Comparison of ENCODE assay signal across 9 cellular contexts in genomic region chr15:82951472-82952155, GRCh38. TPM values are rescaled to one million over a fixed set of nuclear protein-coding genes. Genes with fewer than 3 reads are reported as not detected.
DNase-seq lines count a peak whose midpoint lies in the region; ATAC-seq and TF ChIP-seq lines count a peak whose summit lies in the region.
"Had no signal": no experiment of that assay in that cellular context is flagged by ENCODE, and none has a peak within 500 bp of the region (broad histone marks: within the 10 kb centered on the region; RNA-seq: fewer than 3 reads in every experiment).

No MANE protein-coding gene starts in this region.

- no peaks in the 10 kb centered on the region for H3K36me3 Mint-ChIP-seq in CD4-positive, alpha-beta T cell (ENCODE audit: low read depth)
- no peaks in the 10 kb centered on the region for H3K36me3 Mint-ChIP-seq in natural killer cell treated with Interleukin-12 subunit alpha and Interleukin-12 subunit beta and Interleukin-15 and Interleukin-18, amount 100 ng/mL, for 72 hours

- H3K36me3 ChIP-seq in colonic mucosa: no peaks in the 10 kb centered on the region

- no peaks in the 10 kb centered on the region for H3K9me3 ChIP-seq in CD4-positive, alpha-beta T cell (ENCODE audit: control insufficient read depth, low read length)
- no peaks in the 10 kb centered on the region for H3K9me3 ChIP-seq in colonic mucosa

- CTCF ChIA-PET in CD4-positive, alpha-beta T cell (lab: Charles Lee): no interaction called here

- no peak for TF ChIP-seq CTCF in CD4-positive, alpha-beta T cell (IDR thresholded peaks at IDR 0.05)
- TF ChIP-seq CTCF in LNCaP clone FGC (IDR thresholded peaks at IDR 0.05; ENCODE audit: control insufficient read depth, extremely low read depth, insufficient read depth) (no peak), colonic mucosa (IDR thresholded peaks at IDR 0.05) (no peak)

- peaks cover 6% of the 10 kb centered on the region for H3K4me1 Mint-ChIP-seq in CD4-positive, alpha-beta T cell (ENCODE audit: low read depth)
- H3K4me1 Mint-ChIP-seq in natural killer cell treated with Interleukin-12 subunit alpha and Interleukin-12 subunit beta and Interleukin-15 and Interleukin-18, amount 100 ng/mL, for 72 hours (ENCODE audit: low read depth in 2 of 2): no peaks in the 10 kb centered on the region

- peaks cover 25% of the 10 kb centered on the region for H3K27me3 ChIP-seq in CD4-positive, alpha-beta T cell (ENCODE audit: control insufficient read depth, insufficient read depth, low read length)
- H3K27me3 ChIP-seq in colonic mucosa: peaks cover 9% of the 10 kb centered on the region

- H3K4me3 Mint-ChIP-seq in CD4-positive, alpha-beta T cell: peak overlapping the region; percentile 74
- H3K4me3 Mint-ChIP-seq in natural killer cell treated with Interleukin-12 subunit alpha and Interleukin-12 subunit beta and Interleukin-15 and Interleukin-18, amount 100 ng/mL, for 72 hours: peak overlapping the region; percentile 21
- H3K4me3 Mint-ChIP-seq: neural crest cell had no signal

- no peaks in the 10 kb centered on the region for H3K4me1 ChIP-seq in colonic mucosa

- no peaks in the 10 kb centered on the region for H3K9me3 Mint-ChIP-seq in CD4-positive, alpha-beta T cell
- no peaks in the 10 kb centered on the region for H3K9me3 Mint-ChIP-seq in natural killer cell treated with Interleukin-12 subunit alpha and Interleukin-12 subunit beta and Interleukin-15 and Interleukin-18, amount 100 ng/mL, for 72 hours
- H3K9me3 Mint-ChIP-seq: neural crest cell had no signal

- no peak for ATAC-seq in CD4-positive, alpha-beta T cell (ENCODE audit: poor library complexity)
- no peak for ATAC-seq in natural killer cell treated with Interleukin-12 subunit alpha and Interleukin-12 subunit beta and Interleukin-15 and Interleukin-18, amount 100 ng/mL, for 72 hours
- ATAC-seq in GM18502 (IDR thresholded peaks at IDR 0.05; ENCODE audit: poor library complexity, unreplicated experiment) (no peak), HG03439 (IDR thresholded peaks at IDR 0.05; ENCODE audit: unreplicated experiment) (no peak), HG02973 (IDR thresholded peaks at IDR 0.05; ENCODE audit: unreplicated experiment) (no peak)

- H3K27ac ChIP-seq in CD4-positive, alpha-beta T cell (ENCODE audit: low read depth, low read length): no peak overlapping the region
- no peak overlapping the region for H3K27ac ChIP-seq in colonic mucosa

- H3K4me3 ChIP-seq in LNCaP clone FGC (ENCODE audit: low read depth, low read length) (peak overlapping the region; percentile 78), colonic mucosa (peak overlapping the region; percentile 34)

- H3K27me3 Mint-ChIP-seq in CD4-positive, alpha-beta T cell: peaks cover 11% of the 10 kb centered on the region
- peaks cover 12% of the 10 kb centered on the region in 2 donors for H3K27me3 Mint-ChIP-seq in natural killer cell treated with Interleukin-12 subunit alpha and Interleukin-12 subunit beta and Interleukin-15 and Interleukin-18, amount 100 ng/mL, for 72 hours

- POLR2A ChIA-PET in CD4-positive, alpha-beta T cell (lab: Charles Lee): no interaction called here

- DNase-seq in CD4-positive, alpha-beta T cell: no peak
- no peak for DNase-seq in LNCaP clone FGC (ENCODE audit: low read depth)
- no peak for DNase-seq in colonic mucosa
- no peak for DNase-seq in natural killer cell treated with Interleukin-12 subunit alpha and Interleukin-12 subunit beta and Interleukin-15 and Interleukin-18, amount 100 ng/mL, for 72 hours (ENCODE audit: low spot score)
- DNase-seq in SKM-1 (lab: John Stamatoyannopoulos, UW; ENCODE audit: unreplicated experiment): no peak

- no peak overlapping the region for H3K27ac Mint-ChIP-seq in CD4-positive, alpha-beta T cell
- no peak overlapping the region for H3K27ac Mint-ChIP-seq in natural killer cell treated with Interleukin-12 subunit alpha and Interleukin-12 subunit beta and Interleukin-15 and Interleukin-18, amount 100 ng/mL, for 72 hours

- peak overlapping the region in 1 of 2 donors; percentile 56 for H3K9ac ChIP-seq in colonic mucosa (ENCODE audit: low read depth in 2 of 2, low read length in 2 of 2)

- intact Hi-C loops in CD4-positive, alpha-beta T cell (cut with DNase I, micrococcal nuclease): no loop called here
- intact Hi-C loops in colonic mucosa (cut with DNase I): no loop called here

RNA-seq across cellular contexts. Expression of gene HOMER2, which starts 0.9 kb away (rescaled TPM):
- total RNA-seq in CD4-positive, alpha-beta T cell: 1 to 10 TPM in 1 of 2 experiments, under 1 TPM in 1; 0.85 to 1.6 TPM
- total RNA-seq in colonic mucosa: 1 to 10 TPM; 2.4 to 3.1 TPM
- total RNA-seq in natural killer cell treated with Interleukin-12 subunit alpha and Interleukin-12 subunit beta and Interleukin-15 and Interleukin-18, amount 100 ng/mL, for 72 hours: 1 to 10 TPM; 3.1 to 4.5 TPM

RNA-seq across cellular contexts. Expression of gene RAMAC, which starts 34.4 kb away (rescaled TPM):
- 10 to 100 TPM; 25.5 to 26.5 TPM for total RNA-seq in CD4-positive, alpha-beta T cell
- 10 to 100 TPM; 22.8 to 23.0 TPM for total RNA-seq in colonic mucosa
- 10 to 100 TPM; 17.5 to 30.6 TPM for total RNA-seq in natural killer cell treated with Interleukin-12 subunit alpha and Interleukin-12 subunit beta and Interleukin-15 and Interleukin-18, amount 100 ng/mL, for 72 hours

RNA-seq across cellular contexts. Expression of gene C15orf40, which starts 59.8 kb away (rescaled TPM):
- 10 to 100 TPM in 1 of 2 experiments, 1 to 10 TPM in 1; 7.4 to 11.0 TPM for total RNA-seq in CD4-positive, alpha-beta T cell
- 10 to 100 TPM; 19.0 to 22.7 TPM for total RNA-seq in colonic mucosa
- 10 to 100 TPM; 23.7 to 25.5 TPM for total RNA-seq in natural killer cell treated with Interleukin-12 subunit alpha and Interleukin-12 subunit beta and Interleukin-15 and Interleukin-18, amount 100 ng/mL, for 72 hours
